19 cellular contexts compared by ENCODE assay signal in the genomic region with DNA sequence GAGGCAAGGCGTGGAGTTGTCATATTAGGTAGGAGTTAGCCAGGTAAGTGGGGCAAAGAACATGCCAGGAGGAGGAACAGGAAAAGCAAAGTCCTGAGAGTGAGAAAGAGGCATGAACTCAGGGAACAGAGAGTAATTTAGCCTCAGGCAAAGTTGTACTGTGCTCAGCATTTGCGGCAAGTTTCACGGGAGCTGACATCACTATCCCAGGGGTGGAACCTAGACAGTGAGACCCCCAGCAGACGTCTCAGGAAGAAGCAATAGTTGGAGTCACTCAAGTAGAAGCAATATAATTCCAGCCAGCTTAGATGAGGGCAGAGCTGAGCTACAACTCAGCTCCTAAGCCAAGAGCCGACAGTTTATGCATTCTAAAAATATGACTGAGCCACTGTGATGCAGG.
DNase-seq lines count a peak whose midpoint lies in the region; ATAC-seq lines count a peak whose summit lies in the region.
"Had no signal": no experiment of that assay in that cellular context is flagged by ENCODE, and none has a peak within 500 bp of the region (broad histone marks: within the 10 kb centered on the region; RNA-seq: fewer than 3 reads in every experiment).

No MANE protein-coding gene starts in this region.

- no peak overlapping the region for H2BK5ac ChIP-seq in trophoblast cell (ENCODE audit: low read depth, low read length, poor library complexity)

- peaks cover 0 to 6% of the 10 kb centered on the region in 2 donors for H3K27me3 Mint-ChIP-seq in effector memory CD8-positive, alpha-beta T cell
- H3K27me3 Mint-ChIP-seq: B cell; CD4-positive, CD25-positive, alpha-beta regulatory T cell had no signal

- H3K4me2 ChIP-seq in trophoblast cell (ENCODE audit: low read length) (no peak overlapping the region), GM23248 (ENCODE audit: unreplicated experiment) (no peak overlapping the region)
- H3K4me2 ChIP-seq: GM23338 had no signal

- H3K9ac ChIP-seq in trophoblast cell (ENCODE audit: low read length) (no peak overlapping the region), GM23248 (no peak overlapping the region)
- H3K9ac ChIP-seq: BLaER1 had no signal

- no peaks in the 10 kb centered on the region for H3K27me3 ChIP-seq in trophoblast cell (ENCODE audit: insufficient read depth, low read length)
- no peaks in the 10 kb centered on the region for H3K27me3 ChIP-seq in GM23248 (replicated peaks; ENCODE audit: insufficient read depth)
- H3K27me3 ChIP-seq: BLaER1 had no signal

- H3K79me2 ChIP-seq in trophoblast cell (ENCODE audit: control insufficient read depth, insufficient read depth, low read length, poor library complexity) (no peaks in the 10 kb centered on the region), GM23248 (ENCODE audit: insufficient read depth) (no peaks in the 10 kb centered on the region)

- H3K4me3 ChIP-seq in trophoblast cell (ENCODE audit: low read depth, low read length) (no peak overlapping the region), GM23248 (no peak overlapping the region)
- H3K4me3 ChIP-seq: BLaER1, GM12878, GM23338 had no signal

- H3K36me3 ChIP-seq in trophoblast cell (ENCODE audit: control insufficient read depth in 1 of 2, insufficient read depth in 2 of 2, low read length in 2 of 2) (no peaks in the 10 kb centered on the region), GM23248 (ENCODE audit: low read depth) (no peaks in the 10 kb centered on the region)
- H3K36me3 ChIP-seq: BLaER1 had no signal

- no peak for ATAC-seq in effector memory CD8-positive, alpha-beta T cell (replicated peaks)
- ATAC-seq: CD8-positive, alpha-beta T cell; GM12878; GM23338; HCT116 had no signal

- peaks cover 4% of the 10 kb centered on the region for H3K79me1 ChIP-seq in trophoblast cell (ENCODE audit: low read length)

- no peaks in the 10 kb centered on the region for H3K9me3 ChIP-seq in trophoblast cell (ENCODE audit: insufficient read depth, low read depth, low read length)
- no peaks in the 10 kb centered on the region for H3K9me3 ChIP-seq in GM23248 (ENCODE audit: low read depth)
- H3K9me3 ChIP-seq: BLaER1, Caco-2 had no signal

- peak overlapping the region; percentile 46 for H3K14ac ChIP-seq in trophoblast cell (ENCODE audit: low read length)

- peak overlapping the region; percentile 75 for H2BK120ac ChIP-seq in trophoblast cell (ENCODE audit: insufficient read depth, low read length, poor library complexity)

- peak overlapping the region; percentile 80 for H2BK12ac ChIP-seq in trophoblast cell (ENCODE audit: low read length)

- H2AFZ ChIP-seq in trophoblast cell (ENCODE audit: insufficient read depth, low read length, poor library complexity) (no peak overlapping the region), GM23248 (no peak overlapping the region)
- H2AFZ ChIP-seq: GM23338 had no signal

- no peaks in the 10 kb centered on the region for H3F3A ChIP-seq in GM23248 (ENCODE audit: insufficient read depth)

- no peak overlapping the region for H3K27ac Mint-ChIP-seq in effector memory CD8-positive, alpha-beta T cell
- H3K27ac Mint-ChIP-seq: B cell; CD8-positive, alpha-beta T cell; GM23338; H9 had no signal

- H4K91ac ChIP-seq in trophoblast cell (ENCODE audit: low read depth, low read length), result peak overlapping the region; percentile 71

- H3K4me1 ChIP-seq in trophoblast cell (ENCODE audit: control insufficient read depth in 1 of 2, insufficient read depth in 2 of 2, low read length in 2 of 2), result peaks cover 10% of the 10 kb centered on the region in 2 experiments
- no peaks in the 10 kb centered on the region for H3K4me1 ChIP-seq in GM23248 (ENCODE audit: insufficient read depth)
- H3K4me1 ChIP-seq: Caco-2 had no signal

- no peak overlapping the region for H3K18ac ChIP-seq in trophoblast cell (ENCODE audit: low read length)

- H4K20me1 ChIP-seq in GM23248 (ENCODE audit: insufficient read depth), result no peaks in the 10 kb centered on the region
- H4K20me1 ChIP-seq: BLaER1 had no signal

- H3K27ac ChIP-seq in trophoblast cell (ENCODE audit: low read depth, low read length) (peak overlapping the region; percentile 45), GM23248 (no peak overlapping the region)
- H3K27ac ChIP-seq: BLaER1, C4-2B had no signal

- in situ Hi-C loops in GM23248 (cut with MboI), result no loop called here

- no peak overlapping the region for H4K12ac ChIP-seq in trophoblast cell (ENCODE audit: low read depth, low read length)

- H3K4ac ChIP-seq in trophoblast cell (ENCODE audit: low read depth, low read length), result no peak overlapping the region

- H4K8ac ChIP-seq in trophoblast cell (ENCODE audit: low read depth, low read length), result peak overlapping the region; percentile 62

- no peak overlapping the region for H3K23ac ChIP-seq in trophoblast cell (ENCODE audit: low read length)

- peak; percentile 6 for DNase-seq in ELF-1 (ENCODE audit: low read depth, low spot score)
- DNase-seq in M059J (ENCODE audit: low read depth), result peak; percentile 58
- DNase-seq in trophoblast cell, result no peak
- no peak for DNase-seq in effector memory CD8-positive, alpha-beta T cell
- no peak for DNase-seq in DMS53 (lab: John Stamatoyannopoulos, UW)
- DNase-seq in GM23248, result no peak
- DNase-seq: Caco-2; CD4-positive, CD25-positive, alpha-beta regulatory T cell; CD8-positive, alpha-beta T cell; DMS 273 treated with DMSO at 0.1 percent for 48 hours; DMS79 treated with DMSO at 0.1 percent for 48 hours; GDM1; H9 had no signal

- no peak overlapping the region for H3K4me3 Mint-ChIP-seq in effector memory CD8-positive, alpha-beta T cell
- H3K4me3 Mint-ChIP-seq: B cell; CD4-positive, CD25-positive, alpha-beta regulatory T cell; CD8-positive, alpha-beta T cell; GM23338; H9 had no signal

- no peaks in the 10 kb centered on the region for H3K36me3 Mint-ChIP-seq in effector memory CD8-positive, alpha-beta T cell (ENCODE audit: insufficient read depth)
- H3K36me3 Mint-ChIP-seq: CD4-positive, CD25-positive, alpha-beta regulatory T cell; CD8-positive, alpha-beta T cell had no signal

- no CpG with 5 or more reads among the region's 5 CpGs for WGBS in trophoblast cell (ENCODE audit: extremely low coverage, insufficient coverage, insufficient read length)
- WGBS in GM23248 (ENCODE audit: low coverage in 1 of 2, low lambda C conversion rate in 2 of 2, missing lambda C conversion rate in 2 of 2), 2 experiments, result 37% methylated on average over 5 of the region's 5 CpGs

- no peaks in the 10 kb centered on the region for H3K4me1 Mint-ChIP-seq in effector memory CD8-positive, alpha-beta T cell (ENCODE audit: low read depth in 2 of 2)
- H3K4me1 Mint-ChIP-seq: B cell; CD4-positive, CD25-positive, alpha-beta regulatory T cell had no signal

- H3K9me3 Mint-ChIP-seq in effector memory CD8-positive, alpha-beta T cell, result peaks cover 0 to 9% of the 10 kb centered on the region in 2 donors
- H3K9me3 Mint-ChIP-seq: CD8-positive, alpha-beta T cell; H9 had no signal

- H2AK5ac ChIP-seq in trophoblast cell (ENCODE audit: low read length), result no peak overlapping the region

- H3K9me2 ChIP-seq in GM23248 (ENCODE audit: insufficient read depth), result no peaks in the 10 kb centered on the region

Comparison
In these comparisons a context has a peak if more than half of its experiments do, and no peak if none do; other contexts are left out.
1. DNase-seq: peak in ELF-1 (single experiment) and M059J (single experiment); none in trophoblast cell (0 of 2), effector memory CD8-positive, alpha-beta T cell (0 of 3), DMS53 (single experiment) and GM23248 (single experiment).